2 cellular contexts compared by ENCODE assay signal in genomic region chr6:84565718-84566117, GRCh38.
DNase-seq lines count a peak whose midpoint lies in the region; ATAC-seq, FAIRE-seq and TF ChIP-seq lines count a peak whose summit lies in the region.
"Not testable (repeated sequence)": the region's sequence is repeated elsewhere in the genome, so short reads cannot be mapped to it uniquely, and the experiment has no call there.

No MANE protein-coding gene starts in this region.

- not testable (repeated sequence) for TF ChIP-seq RAD21 in K562 (CRISPR knock-in tag; conservative IDR thresholded peaks at IDR 0.05 in 1 of 2, IDR thresholded peaks at IDR 0.05 in 1 of 2)

- not testable (repeated sequence) for TF ChIP-seq EP300 in K562 (IDR thresholded peaks at IDR 0.05; ENCODE audit: low read length)

- H3K36me3 ChIP-seq in HEK293 (ENCODE audit: control insufficient read depth in 2 of 2, insufficient read depth in 1 of 2, low read length in 2 of 2); K562 (ENCODE audit: control insufficient read depth, insufficient read depth, low read length): not testable (repeated sequence)

- BruUV-seq in K562 (replicated peaks; lab: Mats Ljungman, UMichigan): not testable (repeated sequence)

- H3K4me2 ChIP-seq in K562 (ENCODE audit: insufficient read depth, low read length): not testable (repeated sequence)

- intact Hi-C loops in K562 (cut with micrococcal nuclease): loop anchor here (5.0 kb wide), 1 partner anchor 138 kb away; no protein-coding TSS in a partner anchor

- TF ChIP-seq POLR2A in K562 (conservative IDR thresholded peaks at IDR 0.05): not testable (repeated sequence)

- DNase-seq in K562 (ENCODE audit: extremely low read depth in 1 of 4, low spot score in 3 of 4): not testable (repeated sequence)

- not testable (repeated sequence) for ATAC-seq in K562

- not testable (repeated sequence) for TF ChIP-seq CTCF in HEK293 (tag by site-specific recombination; IDR thresholded peaks at IDR 0.05); K562 (IDR thresholded peaks at IDR 0.05 in 2 of 3, conservative IDR thresholded peaks at IDR 0.05 in 1 of 3; ENCODE audit: insufficient read depth in 2 of 3, low read depth in 1 of 3, low read length in 3 of 3)

- H3K9me3 ChIP-seq in HEK293 (ENCODE audit: control insufficient read depth, insufficient read depth, low read depth, low read length); K562 (replicated peaks; ENCODE audit: control insufficient read depth, insufficient read depth, low read depth, low read length): not testable (repeated sequence)

- in situ Hi-C loops in K562 (cut with MboI): not testable (repeated sequence)

- not testable (repeated sequence) for H3K4me3 ChIP-seq in HEK293 (ENCODE audit: low read depth, low read length); K562

- not testable (repeated sequence) for H4K20me1 ChIP-seq in K562 (replicated peaks; ENCODE audit: control insufficient read depth, insufficient read depth, low read length)

- not testable (repeated sequence) for H3K9me1 ChIP-seq in K562 (ENCODE audit: control insufficient read depth, insufficient read depth, low read length)

- not testable (repeated sequence) for H3K79me2 ChIP-seq in K562 (ENCODE audit: control insufficient read depth, insufficient read depth, low read length)

- not testable (repeated sequence) for H3K4me1 ChIP-seq in HEK293 (ENCODE audit: control insufficient read depth, insufficient read depth, low read length); K562 (replicated peaks in 1 of 2; ENCODE audit: control insufficient read depth in 2 of 2, insufficient read depth in 2 of 2, low read length in 2 of 2)

- not testable (repeated sequence) for H3K27ac ChIP-seq in HEK293 (ENCODE audit: extremely low read depth, low read depth, low read length); K562 (ENCODE audit: extremely low read depth, low read depth, low read length)

- not testable (repeated sequence) for H3K27me3 ChIP-seq in K562 (ENCODE audit: control insufficient read depth in 2 of 2, insufficient read depth in 2 of 2, low read length in 2 of 2)

- H3K9ac ChIP-seq in K562 (ENCODE audit: insufficient read depth in 1 of 2, low read depth in 2 of 2, low read length in 2 of 2): not testable (repeated sequence)

- CTCF ChIA-PET in HEK293 (lab: Yijun Ruan, JAX): interaction anchor here (1.1 to 5.2 kb wide), 2 partner anchors 143 to 299 kb away, joined by 6 to 44 read pairs; no protein-coding TSS in a partner anchor
- CTCF ChIA-PET in K562 (lab: Yijun Ruan, JAX; ENCODE audit: low intra/inter-chr PET ratio): not testable (repeated sequence)

- FAIRE-seq in K562 (lab: Jason Lieb, UNC): not testable (repeated sequence)

- POLR2A ChIA-PET in HEK293 (lab: Yijun Ruan, JAX): not testable (repeated sequence)
- POLR2A ChIA-PET in K562 (lab: Yijun Ruan, JAX): interaction anchor here (0.6 kb wide), 1 partner anchor 319 kb away, joined by 4 read pairs; no protein-coding TSS in a partner anchor

- 0% methylated on average over 4 of the region's 6 CpGs for WGBS in K562 (ENCODE audit: insufficient coverage, low coverage, missing lambda C conversion rate)

- H2AFZ ChIP-seq in K562 (ENCODE audit: low read depth, low read length): not testable (repeated sequence)

TF ChIP-seq in HEK293, 187 proteins besides CTCF, POLR2A, EP300 and RAD21:
- TF ChIP-seq ZNF366 (tag by site-specific recombination; conservative IDR thresholded peaks at IDR 0.05): peak; percentile 72; the same call in 1 of the 2 replicates

TF ChIP-seq in K562, 482 proteins besides CTCF, POLR2A, EP300 and RAD21:
- TF ChIP-seq ZNF512 (tag; IDR thresholded peaks at IDR 0.05): peak; percentile 74; the same call in 1 of the 2 replicates
TF ChIP-seq in K562: peak in this region for 1; not testable (repeated sequence) for 481.
